Comparison of ENCODE assay signal across 37 cellular contexts in the genomic region with DNA sequence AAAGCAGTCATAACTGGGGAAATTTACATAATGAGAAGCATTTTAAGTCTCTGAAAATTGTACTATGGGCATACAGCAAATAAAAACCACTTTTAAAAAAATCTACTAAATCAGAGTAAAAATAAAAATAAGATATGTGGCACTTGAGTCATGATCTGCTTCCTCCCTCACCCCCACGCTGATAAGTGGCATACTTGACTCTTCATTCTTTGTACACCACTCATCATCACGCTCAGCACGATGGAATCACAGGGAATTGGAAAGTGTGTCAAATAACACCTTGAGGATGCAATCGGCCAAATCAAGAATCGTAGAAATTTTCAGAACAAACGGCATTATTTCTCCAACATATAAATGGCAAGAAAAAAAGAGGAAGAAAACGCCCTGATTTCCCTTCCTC. TPM values are rescaled to one million over a fixed set of nuclear protein-coding genes. Genes with fewer than 3 reads are reported as not detected.
"Had no signal": no experiment of that assay in that cellular context is flagged by ENCODE, and none has a peak within 500 bp of the region (broad histone marks: within the 10 kb centered on the region; RNA-seq: fewer than 3 reads in every experiment).

No MANE protein-coding gene starts in this region.

- H3K27me3 ChIP-seq: ascending aorta, cardiac muscle cell, MG63 had no signal

- H2AFZ ChIP-seq: PC-9 had no signal

- H3K4me3 ChIP-seq: ascending aorta, cardiac muscle cell, MG63, PC-9 had no signal

- H3K4me3 Mint-ChIP-seq: activated B cell treated with CpG ODN at 0.5 μM for 24 hours; activated CD4-positive, alpha-beta memory T cell treated with anti-CD3 and anti-CD28 coated beads, Interleukin-2, amount 10 ng/mL, durations not matched to agents 7 days and 5 days; activated CD8-positive, alpha-beta memory T cell treated with anti-CD3 and anti-CD28 coated beads, Interleukin-2, amount 10 ng/mL, durations not matched to agents 7 days and 5 days; activated naive CD8-positive, alpha-beta T cell treated with anti-CD3 and anti-CD28 coated beads for 36 hours; central memory CD8-positive, alpha-beta T cell had no signal

- H3K27ac Mint-ChIP-seq: activated B cell treated with CpG ODN at 0.5 μM for 24 hours; activated CD4-positive, alpha-beta memory T cell treated with anti-CD3 and anti-CD28 coated beads, Interleukin-2, amount 10 ng/mL, durations not matched to agents 7 days and 5 days; activated CD8-positive, alpha-beta memory T cell treated with anti-CD3 and anti-CD28 coated beads, Interleukin-2, amount 10 ng/mL, durations not matched to agents 7 days and 5 days; activated naive CD8-positive, alpha-beta T cell treated with anti-CD3 and anti-CD28 coated beads for 36 hours had no signal

- H3K36me3 ChIP-seq: ascending aorta, cardiac muscle cell, MG63 had no signal

- DNase-seq: activated B cell treated with CpG ODN at 0.5 μM for 24 hours; activated CD4-positive, alpha-beta memory T cell treated with anti-CD3 and anti-CD28 coated beads, Interleukin-2, amount 10 ng/mL, durations not matched to agents 7 days and 5 days; activated CD4-positive, alpha-beta T cell treated with anti-CD3 and anti-CD28 coated beads for 4 hours; activated CD4-positive, CD25-positive, alpha-beta regulatory T cell treated with anti-CD3 and anti-CD28 coated beads, Interleukin-2, amount 50 U/mL, for 72 hours; activated CD8-positive, alpha-beta memory T cell treated with anti-CD3 and anti-CD28 coated beads for 24 hours; activated CD8-positive, alpha-beta memory T cell treated with anti-CD3 and anti-CD28 coated beads, Interleukin-2, amount 10 ng/mL, durations not matched to agents 7 days and 5 days; activated CD8-positive, alpha-beta memory T cell treated with anti-CD3 and anti-CD28 coated beads, Interleukin-2, amount 50 U/mL, for 48 hours; activated effector memory CD4-positive, alpha-beta T cell treated with Interleukin-2 at 50 U/mL for 16 hours; activated naive CD4-positive, alpha-beta T cell; activated naive CD4-positive, alpha-beta T cell treated with anti-CD3 and anti-CD28 coated beads, Interleukin-2, amount 50 U/mL, for 16 hours; activated naive CD8-positive, alpha-beta T cell treated with anti-CD3 and anti-CD28 coated beads for 36 hours; activated T-cell treated with anti-CD3 and anti-CD28 coated beads, Interleukin-2, amount 50 U/mL, for 48 hours; amniotic stem cell; Kasumi-1; MG63; NCI-H1048; NCI-H1105 treated with DMSO at 0.1 percent for 48 hours; NCI-H1436; NCI-H1694; NCI-H1930; NCI-H2081 treated with DMSO at 0.1 percent for 48 hours; NCI-H2171; NCI-H510A; NCI-H526; NCI-H748 treated with DMSO at 0.1 percent for 48 hours; PC-9; Right ventricle myocardium superior; SW 1271; T-helper 1 cell; T-helper 2 cell; T-helper 9 cell had no signal

- H3K27ac ChIP-seq: ascending aorta, cardiac muscle cell, PC-9, VCaP had no signal

- H3K4me2 ChIP-seq: PC-9 had no signal

- H3K9me3 Mint-ChIP-seq: activated B cell treated with CpG ODN at 0.5 μM for 24 hours; activated CD4-positive, alpha-beta memory T cell treated with anti-CD3 and anti-CD28 coated beads, Interleukin-2, amount 10 ng/mL, durations not matched to agents 7 days and 5 days; activated naive CD8-positive, alpha-beta T cell treated with anti-CD3 and anti-CD28 coated beads for 36 hours had no signal

- ATAC-seq: activated CD8-positive, alpha-beta memory T cell treated with anti-CD3 and anti-CD28 coated beads, Interleukin-2, amount 10 ng/mL, durations not matched to agents 7 days and 5 days had no signal

- H3K9me3 ChIP-seq: ascending aorta, MG63 had no signal

- H3K4me1 Mint-ChIP-seq: activated B cell treated with CpG ODN at 0.5 μM for 24 hours; activated CD4-positive, alpha-beta memory T cell treated with anti-CD3 and anti-CD28 coated beads, Interleukin-2, amount 10 ng/mL, durations not matched to agents 7 days and 5 days; activated CD8-positive, alpha-beta memory T cell treated with anti-CD3 and anti-CD28 coated beads, Interleukin-2, amount 10 ng/mL, durations not matched to agents 7 days and 5 days; activated naive CD8-positive, alpha-beta T cell treated with anti-CD3 and anti-CD28 coated beads for 36 hours; central memory CD8-positive, alpha-beta T cell had no signal

- H3K27me3 Mint-ChIP-seq: activated B cell treated with CpG ODN at 0.5 μM for 24 hours; activated CD4-positive, alpha-beta memory T cell treated with anti-CD3 and anti-CD28 coated beads, Interleukin-2, amount 10 ng/mL, durations not matched to agents 7 days and 5 days; activated CD8-positive, alpha-beta memory T cell treated with anti-CD3 and anti-CD28 coated beads, Interleukin-2, amount 10 ng/mL, durations not matched to agents 7 days and 5 days; activated naive CD8-positive, alpha-beta T cell treated with anti-CD3 and anti-CD28 coated beads for 36 hours; central memory CD8-positive, alpha-beta T cell had no signal

- H3K36me3 Mint-ChIP-seq: activated CD8-positive, alpha-beta memory T cell treated with anti-CD3 and anti-CD28 coated beads, Interleukin-2, amount 10 ng/mL, durations not matched to agents 7 days and 5 days; activated naive CD8-positive, alpha-beta T cell treated with anti-CD3 and anti-CD28 coated beads for 36 hours had no signal

- H3K4me1 ChIP-seq: ascending aorta had no signal

RNA-seq across cellular contexts. Expression of gene REG3G, which starts 41.1 kb away (rescaled TPM):
- total RNA-seq: activated B cell treated with CpG ODN at 0.5 μM for 24 hours; activated CD4-positive, alpha-beta memory T cell treated with anti-CD3 and anti-CD28 coated beads, Interleukin-2, amount 10 ng/mL, durations not matched to agents 7 days and 5 days; activated CD8-positive, alpha-beta memory T cell treated with anti-CD3 and anti-CD28 coated beads, Interleukin-2, amount 10 ng/mL, durations not matched to agents 7 days and 5 days; activated naive CD8-positive, alpha-beta T cell treated with anti-CD3 and anti-CD28 coated beads for 36 hours; ascending aorta; cardiac muscle cell; chondrocyte; OCI-LY7; PC-9; Right ventricle myocardium superior had no signal
- polyA plus RNA-seq: cardiac muscle cell had no signal
